8 cellular contexts compared by ENCODE assay signal in the genomic region with DNA sequence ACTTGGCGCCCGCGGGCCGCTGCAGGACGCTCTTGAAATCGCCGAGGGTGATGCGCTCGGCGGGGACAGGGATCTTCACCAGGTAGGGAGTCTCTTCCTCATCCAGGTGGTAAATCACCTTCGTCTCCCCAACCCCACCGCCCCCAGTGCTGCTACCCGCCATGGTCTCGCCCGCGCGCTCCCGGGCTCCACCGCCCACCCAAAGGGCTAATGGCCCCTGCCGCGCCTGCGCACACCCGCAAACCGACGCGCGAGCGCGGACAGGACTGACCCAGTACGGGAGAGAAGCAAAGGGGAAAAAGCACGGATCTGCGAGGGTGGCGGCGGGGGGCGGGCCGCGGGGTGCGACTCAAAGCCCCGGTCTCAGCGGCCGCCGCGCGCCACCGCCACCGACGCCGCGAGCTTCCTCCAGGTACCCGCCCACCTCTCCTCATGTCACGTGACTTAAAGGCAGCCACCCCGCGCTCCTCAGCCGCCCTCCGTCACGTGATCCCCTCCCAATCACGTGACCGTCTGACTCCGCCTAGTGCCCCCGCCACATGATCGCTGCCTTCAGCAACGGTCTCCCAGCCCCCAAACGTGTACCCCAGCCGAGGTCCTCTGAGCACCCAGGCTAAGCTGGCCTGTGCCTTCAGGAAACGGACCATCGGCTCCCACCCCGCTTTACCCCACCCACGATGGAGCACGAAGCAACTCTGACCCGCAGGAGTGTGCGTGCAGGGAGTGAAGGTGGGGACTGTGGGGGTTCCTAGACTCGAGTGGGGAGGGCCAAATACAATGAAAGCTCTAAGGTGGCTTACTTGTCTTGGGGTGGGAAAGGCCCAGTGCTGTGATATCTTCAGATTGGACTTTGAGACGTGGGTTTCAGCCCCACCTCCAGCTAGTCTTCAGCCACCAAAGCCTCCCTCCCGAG. TPM values are rescaled to one million over a fixed set of nuclear protein-coding genes. Genes with fewer than 3 reads are reported as not detected.
DNase-seq lines count a peak whose midpoint lies in the region; ATAC-seq and TF ChIP-seq lines count a peak whose summit lies in the region.

A gene (minus strand): TSS at position 418 of the 913 bp plus-strand sequence. CDS start 255 bp downstream, at position 163.

- peaks cover 26% of the 10 kb centered on the region for H3K4me1 Mint-ChIP-seq in GM23338
- H3K4me1 Mint-ChIP-seq in nephron: peaks cover 35% of the 10 kb centered on the region

- H3F3A ChIP-seq in GM23338 (replicated peaks; ENCODE audit: low read depth): peaks cover 36% of the 10 kb centered on the region
- H3F3A ChIP-seq in Loucy (ENCODE audit: low read depth): peaks cover 9% of the 10 kb centered on the region

- peaks cover 3% of the 10 kb centered on the region; the same call in 2 of the 3 replicates for H3K9me3 Mint-ChIP-seq in GM23338
- H3K9me3 Mint-ChIP-seq in nephron: no peaks in the 10 kb centered on the region

- DNase-seq in DMS79 treated with DMSO at 0.1 percent for 48 hours (lab: John Stamatoyannopoulos, UW) (peak; percentile 94), GM23338 (ENCODE audit: low spot score) (peak; percentile 99), SIG-M5 (lab: John Stamatoyannopoulos, UW) (peak; percentile 72), fibroblast of pulmonary artery (ENCODE audit: low read depth) (peak; percentile 96)
- DNase-seq in activated effector memory CD4-positive, alpha-beta T cell treated with anti-CD3 and anti-CD28 coated beads, Interleukin-2, amount 50 U/mL, for 16 hours: peak; percentile 97
- peak; percentile 96 for DNase-seq in stimulated activated naive CD8-positive, alpha-beta T cell treated with anti-CD3 and anti-CD28 coated beads, Interleukin-15, Interleukin-2, amounts not matched to agents 100 U/mL and 50 U/mL, for 24 hours

- H2AFZ ChIP-seq in GM23338 (peak within 1 kb of the TSS; percentile 88), Loucy (ENCODE audit: low read length) (peak within 1 kb of the TSS; percentile 73)

- H3K36me3 Mint-ChIP-seq in GM23338 (ENCODE audit: low read depth) (peaks cover 52% of the 10 kb centered on the region), nephron (ENCODE audit: low read depth) (peaks cover 48% of the 10 kb centered on the region)

- TF ChIP-seq CTCF in GM23338 (conservative IDR thresholded peaks at IDR 0.05; ENCODE audit: low read depth in 2 of 2) (no peak), Loucy (conservative IDR thresholded peaks at IDR 0.05; ENCODE audit: low read length) (no peak), fibroblast of pulmonary artery (IDR thresholded peaks at IDR 0.05; ENCODE audit: low read length, missing control alignments) (no peak), nephron (IDR thresholded peaks at IDR 0.05; ENCODE audit: unreplicated experiment in 3 of 3) (no peak)

- H4K20me1 ChIP-seq in GM23338 (replicated peaks; ENCODE audit: insufficient read depth) (peaks cover 37% of the 10 kb centered on the region), Loucy (ENCODE audit: insufficient read depth, low read length, poor library complexity, severe bottlenecking) (peaks cover 44% of the 10 kb centered on the region)

- H3K9me3 ChIP-seq in Loucy (ENCODE audit: insufficient read depth, low read depth, low read length): no peaks in the 10 kb centered on the region

- peak within 1 kb of the TSS; percentile 99 for H3K9ac ChIP-seq in Loucy (ENCODE audit: low read depth, low read length, poor library complexity, severe bottlenecking)

- peaks cover 19% of the 10 kb centered on the region for H3K27me3 Mint-ChIP-seq in GM23338 (ENCODE audit: insufficient read depth, low read depth, poor library complexity)
- H3K27me3 Mint-ChIP-seq in nephron (ENCODE audit: low read depth): no peaks in the 10 kb centered on the region

- H3K79me2 ChIP-seq in GM23338 (replicated peaks; ENCODE audit: insufficient read depth): peaks cover 74% of the 10 kb centered on the region
- peaks cover 86% of the 10 kb centered on the region for H3K79me2 ChIP-seq in Loucy (ENCODE audit: insufficient read depth, low read length)

- H3K9me2 ChIP-seq in GM23338 (ENCODE audit: insufficient read depth) (no peaks in the 10 kb centered on the region), Loucy (replicated peaks; ENCODE audit: low read depth, low read length) (no peaks in the 10 kb centered on the region)

- H3K27ac ChIP-seq in GM23338 (ENCODE audit: low read depth): peak within 1 kb of the TSS; percentile 85

- ATAC-seq in GM23338: peak; percentile 42
- ATAC-seq in stimulated activated naive CD8-positive, alpha-beta T cell treated with anti-CD3 and anti-CD28 coated beads, Interleukin-15, Interleukin-2, amounts not matched to agents 100 U/mL and 50 U/mL, for 24 hours: peak; percentile 40

- H3K27ac Mint-ChIP-seq in GM23338: peak within 1 kb of the TSS; percentile 97
- peak within 1 kb of the TSS; percentile 96 to 99 (median 98) for H3K27ac Mint-ChIP-seq in nephron

- no peaks in the 10 kb centered on the region for H3K27me3 ChIP-seq in GM23338 (ENCODE audit: insufficient read depth)
- peaks cover 5% of the 10 kb centered on the region for H3K27me3 ChIP-seq in Loucy (ENCODE audit: insufficient read depth, low read length, poor library complexity, severe bottlenecking)

- H3K4me3 ChIP-seq in GM23338 (peak within 1 kb of the TSS; percentile 97), Loucy (ENCODE audit: low read length, poor library complexity, severe bottlenecking) (peak within 1 kb of the TSS; percentile 100), fibroblast of pulmonary artery (replicated peaks; ENCODE audit: low read depth, low read length) (peak within 1 kb of the TSS; percentile 91)

- H3K4me2 ChIP-seq in GM23338: peak within 1 kb of the TSS; percentile 97
- H3K4me2 ChIP-seq in Loucy (ENCODE audit: low read depth, low read length, poor library complexity, severe bottlenecking): peak within 1 kb of the TSS; percentile 98

- H3K4me3 Mint-ChIP-seq in GM23338: peak within 1 kb of the TSS; percentile 100
- peak within 1 kb of the TSS; percentile 96 to 100 (median 96) for H3K4me3 Mint-ChIP-seq in nephron

- peaks cover 21% of the 10 kb centered on the region for H3K4me1 ChIP-seq in GM23338 (ENCODE audit: insufficient read depth)
- peaks cover 31% of the 10 kb centered on the region for H3K4me1 ChIP-seq in Loucy (ENCODE audit: insufficient read depth, low read length, poor library complexity, severe bottlenecking)

- H3K36me3 ChIP-seq in GM23338 (ENCODE audit: insufficient read depth) (peaks cover 11% of the 10 kb centered on the region), Loucy (ENCODE audit: insufficient read depth, low read length) (peaks cover 27% of the 10 kb centered on the region; the same call in 1 of the 2 replicates)

TF ChIP-seq in GM23338, 12 proteins besides CTCF, POLR2A, EP300 and RAD21:
- TF ChIP-seq, protein P1, sequence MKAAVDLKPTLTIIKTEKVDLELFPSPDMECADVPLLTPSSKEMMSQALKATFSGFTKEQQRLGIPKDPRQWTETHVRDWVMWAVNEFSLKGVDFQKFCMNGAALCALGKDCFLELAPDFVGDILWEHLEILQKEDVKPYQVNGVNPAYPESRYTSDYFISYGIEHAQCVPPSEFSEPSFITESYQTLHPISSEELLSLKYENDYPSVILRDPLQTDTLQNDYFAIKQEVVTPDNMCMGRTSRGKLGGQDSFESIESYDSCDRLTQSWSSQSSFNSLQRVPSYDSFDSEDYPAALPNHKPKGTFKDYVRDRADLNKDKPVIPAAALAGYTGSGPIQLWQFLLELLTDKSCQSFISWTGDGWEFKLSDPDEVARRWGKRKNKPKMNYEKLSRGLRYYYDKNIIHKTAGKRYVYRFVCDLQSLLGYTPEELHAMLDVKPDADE (IDR thresholded peaks at IDR 0.05): peak; percentile 61; the same call in 1 of the 2 replicates
- TF ChIP-seq POLR2AphosphoS5 (IDR thresholded peaks at IDR 0.05; ENCODE audit: low read depth) (peak; percentile 100), EZH2phosphoT487 (IDR thresholded peaks at IDR 0.05; ENCODE audit: unreplicated experiment) (no peak), CREB1 (CRISPR knock-in tag; IDR thresholded peaks at IDR 0.05; ENCODE audit: low read depth) (peak; percentile 78)

RNA-seq across cellular contexts. Expression of the gene that starts here (rescaled TPM):
- total RNA-seq in GM23338 (2014; rRNA removed; shearing (Covaris generic)): 53.9 and 80.6 TPM in 2 replicates
- polyA plus RNA-seq in GM23338 (2016; fragmentation: Nextera tagmentation; extraction: Ambion mirVana): 17.6 and 19.7 TPM in 2 replicates

Comparison
In these comparisons a context has a peak if more than half of its experiments do, and no peak if none do; other contexts are left out.
1. Peak in every context shown above with its lines: DNase-seq, ATAC-seq, H3K4me3 ChIP-seq and H3K27ac ChIP-seq.